Comparison of ENCODE assay signal across 38 cellular contexts in the genomic region with DNA sequence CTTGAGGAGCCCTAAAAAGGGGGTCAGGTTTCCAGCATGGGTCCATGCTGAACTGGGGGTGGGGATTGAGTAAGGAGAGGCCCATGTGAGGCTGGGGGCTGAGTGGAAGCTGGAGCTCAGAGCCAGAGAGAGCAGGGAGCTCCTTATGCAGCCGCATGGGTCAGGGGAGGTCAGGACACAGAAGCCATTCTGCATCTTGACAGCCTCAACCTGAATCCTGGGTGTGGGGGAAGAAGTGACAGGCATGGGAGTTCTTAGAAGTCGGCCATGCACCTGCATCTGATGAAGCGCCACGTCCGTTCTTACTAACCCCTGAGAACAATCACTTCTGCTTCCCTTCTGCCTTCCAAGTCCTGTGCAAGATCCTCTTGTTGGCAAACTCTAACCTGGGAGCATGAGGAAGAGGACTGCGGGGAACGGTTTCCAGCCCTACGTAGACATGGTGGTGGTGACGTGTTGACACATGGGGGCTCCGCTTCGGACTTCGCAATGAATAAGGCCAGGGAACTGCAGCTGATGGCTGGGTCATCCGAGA. TPM values are rescaled to one million over a fixed set of nuclear protein-coding genes. Genes with fewer than 3 reads are reported as not detected.
"Had no signal": no experiment of that assay in that cellular context is flagged by ENCODE, and none has a peak within 500 bp of the region (broad histone marks: within the 10 kb centered on the region; RNA-seq: fewer than 3 reads in every experiment).

No MANE protein-coding gene starts in this region.

- H3K36me3 Mint-ChIP-seq: activated naive CD8-positive, alpha-beta T cell treated with anti-CD3 and anti-CD28 coated beads for 36 hours; brain; memory B cell had no signal

- H3K27ac ChIP-seq: ascending aorta, esophagus muscularis mucosa, foreskin keratinocyte, heart left ventricle, ovary, prostate gland, skin epidermis, thoracic aorta, vagina, VCaP had no signal

- H3K27me3 ChIP-seq: ascending aorta, heart left ventricle, ovary, upper lobe of left lung, vagina had no signal

- H3K9me3 Mint-ChIP-seq: activated naive CD8-positive, alpha-beta T cell treated with anti-CD3 and anti-CD28 coated beads for 36 hours; immature natural killer cell; stimulated activated naive CD8-positive, alpha-beta T cell treated with anti-CD3 and anti-CD28 coated beads, Interleukin-15, Interleukin-2, amounts not matched to agents 100 ng/mL and 50 ng/mL, for 24 hours had no signal

- DNase-seq: activated CD4-positive, alpha-beta T cell treated with anti-CD3 and anti-CD28 coated beads for 48 hours; activated CD4-positive, alpha-beta T cell treated with anti-CD3 and anti-CD28 coated beads, Interleukin-2, amount 50 U/mL, for 48 hours; activated CD8-positive, alpha-beta memory T cell treated with anti-CD3 and anti-CD28 coated beads for 24 hours; activated effector memory CD4-positive, alpha-beta T cell treated with anti-CD3 and anti-CD28 coated beads, Interleukin-2, amount 50 U/mL, for 16 hours; activated naive CD4-positive, alpha-beta T cell treated with anti-CD3 and anti-CD28 coated beads for 36 hours; activated naive CD8-positive, alpha-beta T cell treated with anti-CD3 and anti-CD28 coated beads for 36 hours; caudate nucleus; foreskin keratinocyte; heart left ventricle; hypothalamus; immature natural killer cell; midbrain; naive thymus-derived CD4-positive, alpha-beta T cell; ovary; retina; stimulated activated CD4-positive, alpha-beta T cell treated with anti-CD3 and anti-CD28 coated beads, Interleukin-12 subunit alpha, Interleukin-12 subunit beta, amount 100 ng/mL, for 4 hours; stimulated activated CD4-positive, alpha-beta T cell treated with anti-CD3 and anti-CD28 coated beads, Interleukin-4, amount 100 ng/mL, for 1 hour; T-helper 9 cell had no signal

- H3K36me3 ChIP-seq: ascending aorta, esophagus muscularis mucosa, heart left ventricle, ovary, prostate gland, thoracic aorta, upper lobe of left lung, vagina had no signal

- H3K4me3 ChIP-seq: ascending aorta, esophagus muscularis mucosa, heart left ventricle, ovary, prostate gland, skin epidermis, thoracic aorta, upper lobe of left lung, vagina had no signal

- H3K27me3 Mint-ChIP-seq: stimulated activated naive CD8-positive, alpha-beta T cell treated with anti-CD3 and anti-CD28 coated beads, Interleukin-15, Interleukin-2, amounts not matched to agents 100 ng/mL and 50 ng/mL, for 24 hours had no signal

- H3K4me3 Mint-ChIP-seq: activated naive CD4-positive, alpha-beta T cell treated with anti-CD3 and anti-CD28 coated beads for 36 hours; activated naive CD8-positive, alpha-beta T cell treated with anti-CD3 and anti-CD28 coated beads for 36 hours; activated T-helper 1 cell treated with anti-CD3 and anti-CD28 coated beads, Interleukin-12 subunit alpha, Interleukin-12 subunit beta, Interleukin-2, Interleukin-4 antibody, amounts not matched to agents 30 ng/mL and 10 ng/mL and 1 ng/mL, durations not matched to agents 14 hours and 24 hours and 36 hours; brain; immature natural killer cell; memory B cell; naive thymus-derived CD4-positive, alpha-beta T cell; stimulated activated naive CD8-positive, alpha-beta T cell treated with anti-CD3 and anti-CD28 coated beads, Interleukin-15, Interleukin-2, amounts not matched to agents 100 ng/mL and 50 ng/mL, for 24 hours; T-helper 1 cell treated with Interleukin-12 subunit alpha and Interleukin-12 subunit beta and Interleukin-4 antibody, amounts not matched to agents 30 μg/mL and 1 μg/mL, for 36 hours had no signal

- ATAC-seq: activated CD4-positive, CD25-positive, alpha-beta regulatory T cell treated with anti-CD3 and anti-CD28 coated beads, Interleukin-2, amount 50 U/mL, for 24 hours; foreskin keratinocyte; heart left ventricle; naive thymus-derived CD4-positive, alpha-beta T cell; sciatic nerve had no signal

- H3K4me1 ChIP-seq: foreskin keratinocyte had no signal

- H3K4me1 Mint-ChIP-seq: memory B cell had no signal

- H3K27ac Mint-ChIP-seq: activated naive CD4-positive, alpha-beta T cell treated with anti-CD3 and anti-CD28 coated beads for 36 hours; activated naive CD8-positive, alpha-beta T cell treated with anti-CD3 and anti-CD28 coated beads for 36 hours; activated T-helper 1 cell treated with anti-CD3 and anti-CD28 coated beads, Interleukin-12 subunit alpha, Interleukin-12 subunit beta, Interleukin-2, Interleukin-4 antibody, amounts not matched to agents 30 ng/mL and 10 ng/mL and 1 ng/mL, durations not matched to agents 14 hours and 24 hours and 36 hours; brain; immature natural killer cell; memory B cell; naive thymus-derived CD4-positive, alpha-beta T cell; stimulated activated naive CD8-positive, alpha-beta T cell treated with anti-CD3 and anti-CD28 coated beads, Interleukin-15, Interleukin-2, amounts not matched to agents 100 ng/mL and 50 ng/mL, for 24 hours; T-helper 1 cell treated with Interleukin-12 subunit alpha and Interleukin-12 subunit beta and Interleukin-4 antibody, amounts not matched to agents 30 μg/mL and 1 μg/mL, for 36 hours had no signal

- H3K9me3 ChIP-seq: ascending aorta, esophagus muscularis mucosa, heart left ventricle, ovary, prostate gland, thoracic aorta, upper lobe of left lung, vagina had no signal

- FAIRE-seq: TTC549 had no signal

RNA-seq across cellular contexts. Expression of gene GNLY, which starts 22.3 kb away (rescaled TPM):
- total RNA-seq: ascending aorta, chondrocyte, foreskin keratinocyte, kidney epithelial cell had no signal
- polyA plus RNA-seq: foreskin keratinocyte had no signal

RNA-seq across cellular contexts. Expression of gene ATOH8, which starts 37.4 kb away (rescaled TPM):
- total RNA-seq: activated naive CD4-positive, alpha-beta T cell treated with anti-CD3 and anti-CD28 coated beads for 36 hours; activated naive CD8-positive, alpha-beta T cell treated with anti-CD3 and anti-CD28 coated beads for 36 hours; foreskin keratinocyte had no signal
- polyA plus RNA-seq: foreskin keratinocyte; immature natural killer cell; naive thymus-derived CD4-positive, alpha-beta T cell had no signal

RNA-seq across cellular contexts. Expression of gene SFTPB, which starts 48.4 kb away (rescaled TPM):
- total RNA-seq: activated naive CD4-positive, alpha-beta T cell treated with anti-CD3 and anti-CD28 coated beads for 36 hours; activated naive CD8-positive, alpha-beta T cell treated with anti-CD3 and anti-CD28 coated beads for 36 hours; activated T-helper 1 cell treated with anti-CD3 and anti-CD28 coated beads, Interleukin-12 subunit alpha, Interleukin-12 subunit beta, Interleukin-2, Interleukin-4 antibody, amounts not matched to agents 30 ng/mL and 10 ng/mL and 1 ng/mL, durations not matched to agents 14 hours and 24 hours and 36 hours; ascending aorta; chondrocyte; foreskin keratinocyte; kidney epithelial cell; lower leg skin; naive thymus-derived CD4-positive, alpha-beta T cell; subcutaneous adipose tissue; thoracic aorta; vagina had no signal
- polyA plus RNA-seq: foreskin keratinocyte; immature natural killer cell; naive thymus-derived CD4-positive, alpha-beta T cell had no signal
